ENCODE assay signal across 14 cellular contexts in genomic region chr19:45597425-45598111, GRCh38. TPM values are rescaled to one million over a fixed set of nuclear protein-coding genes. Genes with fewer than 3 reads are reported as not detected.
DNase-seq lines count a peak whose midpoint lies in the region; ATAC-seq and TF ChIP-seq lines count a peak whose summit lies in the region.
"Had no signal": no experiment of that assay in that cellular context is flagged by ENCODE, and none has a peak within 500 bp of the region (broad histone marks: within the 10 kb centered on the region; RNA-seq: fewer than 3 reads in every experiment).

No MANE protein-coding gene starts in this region.

- WGBS in heart right ventricle, 2 donors, result 15 to 25% methylated on average over 5 of the region's 5 CpGs
- WGBS in lung, 2 donors, result 22 to 30% methylated on average over 5 of the region's 5 CpGs

- H3K27ac ChIP-seq in heart right ventricle, result peak overlapping the region; percentile 50 to 94 (median 90)
- peak overlapping the region; percentile 70 for H3K27ac ChIP-seq in cingulate gyrus (ENCODE audit: low read depth, low read length)
- H3K27ac ChIP-seq in lung (ENCODE audit: low read depth in 1 of 2, low read length in 1 of 2), result peak overlapping the region; percentile 34 to 47
- peak overlapping the region; percentile 47 for H3K27ac ChIP-seq in upper lobe of right lung
- H3K27ac ChIP-seq: KMS-11, SK-N-MC had no signal

- H3K4me3 ChIP-seq in heart right ventricle (peak overlapping the region in 8 of 10 donors; percentile 63 to 83 (median 72)), lung (no peak overlapping the region), upper lobe of right lung (peak overlapping the region; percentile 23)
- H3K4me3 ChIP-seq: SK-N-MC had no signal

- no peak for TF ChIP-seq CTCF in heart right ventricle (IDR thresholded peaks at IDR 0.05)
- TF ChIP-seq CTCF in lung (IDR thresholded peaks at IDR 0.05; ENCODE audit: control extremely low read depth, extremely low read depth), result no peak
- no peak for TF ChIP-seq CTCF in upper lobe of right lung (IDR thresholded peaks at IDR 0.05)

- peaks cover 0 to 72% (median 58%) of the 10 kb centered on the region in 9 donors for H3K4me1 ChIP-seq in heart right ventricle
- H3K4me1 ChIP-seq in lung (ENCODE audit: control insufficient read depth in 2 of 2, insufficient read depth in 2 of 2, low read length in 2 of 2), result peaks cover 0 to 5% of the 10 kb centered on the region in 2 donors
- peaks cover 20% of the 10 kb centered on the region for H3K4me1 ChIP-seq in upper lobe of right lung

- ATAC-seq in heart right ventricle (peak in 5 of 8 donors; percentile 31 to 69 (median 52)), Right ventricle myocardium inferior (no peak), lung (ENCODE audit: insufficient read depth, low FRiP score) (no peak), upper lobe of right lung (no peak), HG03469 (IDR thresholded peaks at IDR 0.05; ENCODE audit: unreplicated experiment) (no peak)

- intact Hi-C loops in heart right ventricle (cut with DNase I) (no loop called here), Right ventricle myocardium inferior (cut with DNase I) (no loop called here), upper lobe of right lung (cut with DNase I) (no loop called here)

- H3K36me3 ChIP-seq in heart right ventricle, result no peaks in the 10 kb centered on the region
- H3K36me3 ChIP-seq in lung (ENCODE audit: control insufficient read depth in 2 of 2, insufficient read depth in 2 of 2, low read length in 2 of 2), result no peaks in the 10 kb centered on the region
- no peaks in the 10 kb centered on the region for H3K36me3 ChIP-seq in upper lobe of right lung

- DNase-seq in heart right ventricle (no peak), Right ventricle myocardium inferior (ENCODE audit: missing footprints) (no peak), lung (ENCODE audit: low spot score) (no peak), upper lobe of right lung (no peak), AG08396 (ENCODE audit: low spot score) (no peak), dermis blood vessel endothelial cell (no peak)
- DNase-seq: activated CD4-positive, alpha-beta T cell treated with anti-CD3 and anti-CD28 coated beads, Interleukin-2, amount 50 U/mL, for 48 hours; activated naive CD8-positive, alpha-beta T cell treated with anti-CD3 and anti-CD28 coated beads, Interleukin-2, amount 10 ng/mL, durations not matched to agents 7 days and 5 days; AML-193 had no signal

- H3K9me3 ChIP-seq in heart right ventricle, result no peaks in the 10 kb centered on the region
- H3K9me3 ChIP-seq in lung (ENCODE audit: control insufficient read depth in 2 of 2, insufficient read depth in 1 of 2, low read length in 1 of 2), result no peaks in the 10 kb centered on the region
- H3K9me3 ChIP-seq in upper lobe of right lung, result no peaks in the 10 kb centered on the region

- H3K27me3 ChIP-seq in heart right ventricle (peaks cover 0 to 64% (median 53%) of the 10 kb centered on the region in 7 donors), lung (ENCODE audit: control insufficient read depth, insufficient read depth) (no peaks in the 10 kb centered on the region), upper lobe of right lung (peaks cover 52% of the 10 kb centered on the region)

RNA-seq across cellular contexts. Expression of gene GPR4, which starts 4.4 kb away (rescaled TPM):
- total RNA-seq in heart right ventricle, result 10 to 100 TPM in 1 of 10 donors, 1 to 10 TPM in 9; 2.3 to 29.4 (median 5.2) TPM
- 1 to 10 TPM; 5.7 to 9.4 TPM for polyA plus RNA-seq in heart right ventricle
- total RNA-seq in Right ventricle myocardium inferior, result 5.4 TPM
- 10 to 100 TPM in 1 of 2 donors, 1 to 10 TPM in 1; 1.3 to 11.0 TPM for total RNA-seq in lung
- polyA plus RNA-seq in lung, result 10 to 100 TPM; 12.6 to 12.8 TPM
- total RNA-seq in upper lobe of right lung, result 18.5 TPM
- 3.2 and 5.0 TPM in 2 replicates for total RNA-seq in dermis blood vessel endothelial cell
- total RNA-seq: activated naive CD8-positive, alpha-beta T cell treated with anti-CD3 and anti-CD28 coated beads, Interleukin-2, amount 10 ng/mL, durations not matched to agents 7 days and 5 days; kidney epithelial cell had no signal

RNA-seq across cellular contexts. Expression of gene OPA3, which starts 13.0 kb away (rescaled TPM):
- 10 to 100 TPM; 20.0 to 27.9 (median 24.2) TPM for total RNA-seq in heart right ventricle
- polyA plus RNA-seq in heart right ventricle, result 10 to 100 TPM; 10.2 to 10.7 TPM
- 24.5 TPM for total RNA-seq in Right ventricle myocardium inferior
- 10 to 100 TPM in 1 of 2 donors, 1 to 10 TPM in 1; 3.5 to 13.6 TPM for total RNA-seq in lung
- polyA plus RNA-seq in lung, result 1 to 10 TPM; 5.5 to 9.9 TPM
- 13.0 TPM for total RNA-seq in upper lobe of right lung
- total RNA-seq in dermis blood vessel endothelial cell, result 5.1 and 9.4 TPM in 2 replicates

RNA-seq across cellular contexts. Expression of gene EML2, which starts 41.6 kb away (rescaled TPM):
- total RNA-seq in heart right ventricle (10 to 100 TPM; 30.2 to 54.5 (median 46.1) TPM), Right ventricle myocardium inferior (39.1 TPM), lung (10 to 100 TPM; 31.9 to 74.5 TPM), upper lobe of right lung (54.4 TPM), dermis blood vessel endothelial cell (18.9 and 26.1 TPM in 2 replicates)
- polyA plus RNA-seq in heart right ventricle (10 to 100 TPM; 17.3 to 26.8 TPM), lung (10 to 100 TPM; 32.5 to 47.7 TPM)

Comparison
In these comparisons a context has a peak if more than half of its experiments do, and no peak if none do; other contexts are left out.
1. ATAC-seq: peak in heart right ventricle (5 of 8); none in Right ventricle myocardium inferior (single experiment), lung (single experiment), upper lobe of right lung (single experiment) and HG03469 (single experiment).
2. H3K27ac ChIP-seq: peak in every context shown above with its lines; median percentile 90 in heart right ventricle; 70 in cingulate gyrus; 47 in upper lobe of right lung; 40 in lung.